In genomic region chr4:7845493-7846124, GRCh38 we compare ENCODE assay signal across 12 cellular contexts.
DNase-seq lines count a peak whose midpoint lies in the region; ATAC-seq and TF ChIP-seq lines count a peak whose summit lies in the region.
"Had no signal": no experiment of that assay in that cellular context is flagged by ENCODE, and none has a peak within 500 bp of the region (broad histone marks: within the 10 kb centered on the region; RNA-seq: fewer than 3 reads in every experiment).

No MANE protein-coding gene starts in this region.

- H4K20me1 ChIP-seq in OCI-LY7 (ENCODE audit: insufficient read depth, low read length), result no peaks in the 10 kb centered on the region

- H3K36me3 ChIP-seq in OCI-LY7 (ENCODE audit: insufficient read depth, low read length), result no peaks in the 10 kb centered on the region

- CTCF ChIA-PET in RWPE1 (lab: Yijun Ruan, JAX) (interaction anchor here (0.5 to 1.4 kb wide), 2 partner anchors 14 to 142 kb away, joined by 3 read pairs; no protein-coding TSS in a partner anchor), OCI-LY7 (lab: Charles Lee; ENCODE audit: unreplicated experiment) (no interaction called here)

- intact Hi-C loops in OCI-LY7 (cut with micrococcal nuclease; ENCODE audit: unreplicated experiment), result no loop called here

- no peak overlapping the region for H3K4me2 ChIP-seq in OCI-LY7 (ENCODE audit: low read length)

- DNase-seq in AG10803 (ENCODE audit: low read depth) (no peak), ELF-1 (ENCODE audit: low read depth, low spot score) (peak; percentile 32), RWPE1 (ENCODE audit: low spot score) (no peak), fibroblast of villous mesenchyme (ENCODE audit: low read depth) (no peak), NCI-H2107 (lab: John Stamatoyannopoulos, UW) (no peak), OCI-LY7 (ENCODE audit: low spot score) (no peak)
- DNase-seq: Calu3, cerebellar nuclear complex, kidney glomerular epithelial cell, NCI-H187 had no signal

- H3K9me3 ChIP-seq in OCI-LY7 (ENCODE audit: low read length), result no peaks in the 10 kb centered on the region

- no peaks in the 10 kb centered on the region for H3K9me2 ChIP-seq in OCI-LY7 (ENCODE audit: insufficient read depth, low read length)

- no peaks in the 10 kb centered on the region for H3K79me2 ChIP-seq in OCI-LY7 (ENCODE audit: insufficient read depth, low read depth, low read length)

- H2AFZ ChIP-seq in OCI-LY7 (ENCODE audit: low read length), result no peak overlapping the region

- H3K4me3 ChIP-seq in AG10803 (ENCODE audit: low read length) (no peak overlapping the region), fibroblast of villous mesenchyme (ENCODE audit: low read depth, low read length) (no peak overlapping the region), OCI-LY7 (ENCODE audit: low read depth, low read length, poor library complexity, severe bottlenecking) (no peak overlapping the region)

- H3K27ac ChIP-seq in RWPE1, result peak overlapping the region; percentile 99
- no peak overlapping the region for H3K27ac ChIP-seq in OCI-LY7 (ENCODE audit: low read depth, low read length, poor library complexity, severe bottlenecking)

- no peaks in the 10 kb centered on the region for H3K4me1 ChIP-seq in OCI-LY7 (ENCODE audit: insufficient read depth, low read length, poor library complexity, severe bottlenecking)

- POLR2A ChIA-PET in RWPE1 (lab: Yijun Ruan, JAX; ENCODE audit: low non-redundant PET), result no interaction called here
- POLR2A ChIA-PET in OCI-LY7 (lab: Charles Lee), result no interaction called here

- BruUV-seq in OCI-LY7 (replicated peaks; lab: Mats Ljungman, UMichigan), result no TSS peak

- peak; percentile 23 for TF ChIP-seq CTCF in AG10803 (conservative IDR thresholded peaks at IDR 0.05; ENCODE audit: low read length)
- TF ChIP-seq CTCF in RWPE1 (conservative IDR thresholded peaks at IDR 0.05; ENCODE audit: low read depth), result no peak
- peak; percentile 21 for TF ChIP-seq CTCF in fibroblast of villous mesenchyme (IDR thresholded peaks at IDR 0.05; ENCODE audit: insufficient read depth, low read depth, low read length)
- no peak for TF ChIP-seq CTCF in OCI-LY7 (conservative IDR thresholded peaks at IDR 0.05; ENCODE audit: low read length)

- ATAC-seq in GM21367 (IDR thresholded peaks at IDR 0.05; ENCODE audit: unreplicated experiment) (no peak), HG03025 (IDR thresholded peaks at IDR 0.05; ENCODE audit: low FRiP score, unreplicated experiment) (no peak)

Comparison
In these comparisons a context has a peak if more than half of its experiments do, and no peak if none do; other contexts are left out.
1. CTCF ChIP-seq: peak in AG10803 (single experiment) and fibroblast of villous mesenchyme (single experiment); none in RWPE1 (single experiment) and OCI-LY7 (single experiment).